Comparison of ENCODE assay signal across 14 cellular contexts in genomic region chr9:127768666-127769065, GRCh38. TPM values are rescaled to one million over a fixed set of nuclear protein-coding genes. Genes with fewer than 3 reads are reported as not detected.
DNase-seq lines count a peak whose midpoint lies in the region; ATAC-seq and TF ChIP-seq lines count a peak whose summit lies in the region.
"Had no signal": no experiment of that assay in that cellular context is flagged by ENCODE, and none has a peak within 500 bp of the region (broad histone marks: within the 10 kb centered on the region; RNA-seq: fewer than 3 reads in every experiment).

No MANE protein-coding gene starts in this region.

- no peaks in the 10 kb centered on the region for H3K9me3 ChIP-seq in vagina

- intact Hi-C loops in vagina (cut with DNase I): no loop called here

- peaks cover 76% of the 10 kb centered on the region for H3K4me1 Mint-ChIP-seq in stimulated activated naive CD8-positive, alpha-beta T cell treated with anti-CD3 and anti-CD28 coated beads, Interleukin-15, Interleukin-2, amounts not matched to agents 100 ng/mL and 50 ng/mL, for 24 hours (ENCODE audit: low read depth)
- H3K4me1 Mint-ChIP-seq in natural killer cell treated with Interleukin-12 subunit alpha and Interleukin-12 subunit beta and Interleukin-15 and Interleukin-18, amount 100 ng/mL, for 72 hours (ENCODE audit: low read depth in 2 of 2): peaks cover 59 to 64% of the 10 kb centered on the region in 2 donors

- peak overlapping the region; percentile 56 for H3K27ac Mint-ChIP-seq in stimulated activated naive CD8-positive, alpha-beta T cell treated with anti-CD3 and anti-CD28 coated beads, Interleukin-15, Interleukin-2, amounts not matched to agents 100 ng/mL and 50 ng/mL, for 24 hours
- peak overlapping the region; percentile 96 to 99 for H3K27ac Mint-ChIP-seq in natural killer cell treated with Interleukin-12 subunit alpha and Interleukin-12 subunit beta and Interleukin-15 and Interleukin-18, amount 100 ng/mL, for 72 hours

- H3K27me3 Mint-ChIP-seq in stimulated activated naive CD8-positive, alpha-beta T cell treated with anti-CD3 and anti-CD28 coated beads, Interleukin-15, Interleukin-2, amounts not matched to agents 100 ng/mL and 50 ng/mL, for 24 hours: no peaks in the 10 kb centered on the region
- no peaks in the 10 kb centered on the region for H3K27me3 Mint-ChIP-seq in natural killer cell treated with Interleukin-12 subunit alpha and Interleukin-12 subunit beta and Interleukin-15 and Interleukin-18, amount 100 ng/mL, for 72 hours

- H3K27ac ChIP-seq in cingulate gyrus (ENCODE audit: low read depth, low read length) (peak overlapping the region; percentile 47), vagina (peak overlapping the region; percentile 46)
- H3K27ac ChIP-seq: C4-2B had no signal

- no peak for ATAC-seq in stimulated activated naive CD8-positive, alpha-beta T cell treated with anti-CD3 and anti-CD28 coated beads, Interleukin-15, Interleukin-2, amounts not matched to agents 100 U/mL and 50 U/mL, for 24 hours
- no peak for ATAC-seq in natural killer cell treated with Interleukin-12 subunit alpha and Interleukin-12 subunit beta and Interleukin-15 and Interleukin-18, amount 100 ng/mL, for 72 hours
- ATAC-seq in HG03565 (IDR thresholded peaks at IDR 0.05; ENCODE audit: unreplicated experiment): no peak
- no peak for ATAC-seq in omental fat pad (ENCODE audit: low FRiP score)

- no peaks in the 10 kb centered on the region for H3K27me3 ChIP-seq in vagina

- H3K4me1 ChIP-seq in vagina: peaks cover 29% of the 10 kb centered on the region

- no peaks in the 10 kb centered on the region for H3K9me3 Mint-ChIP-seq in stimulated activated naive CD8-positive, alpha-beta T cell treated with anti-CD3 and anti-CD28 coated beads, Interleukin-15, Interleukin-2, amounts not matched to agents 100 ng/mL and 50 ng/mL, for 24 hours
- no peaks in the 10 kb centered on the region for H3K9me3 Mint-ChIP-seq in natural killer cell treated with Interleukin-12 subunit alpha and Interleukin-12 subunit beta and Interleukin-15 and Interleukin-18, amount 100 ng/mL, for 72 hours

- H3K4me3 Mint-ChIP-seq in stimulated activated naive CD8-positive, alpha-beta T cell treated with anti-CD3 and anti-CD28 coated beads, Interleukin-15, Interleukin-2, amounts not matched to agents 100 ng/mL and 50 ng/mL, for 24 hours: no peak overlapping the region
- H3K4me3 Mint-ChIP-seq in natural killer cell treated with Interleukin-12 subunit alpha and Interleukin-12 subunit beta and Interleukin-15 and Interleukin-18, amount 100 ng/mL, for 72 hours: peak overlapping the region; percentile 84

- no peak for TF ChIP-seq POLR2A in vagina (IDR thresholded peaks at IDR 0.05)

- no peak for TF ChIP-seq CTCF in vagina (IDR thresholded peaks at IDR 0.05)
- TF ChIP-seq CTCF in omental fat pad (IDR thresholded peaks at IDR 0.05): no peak

- no peaks in the 10 kb centered on the region for H3K36me3 ChIP-seq in vagina

- no peak overlapping the region for H3K4me3 ChIP-seq in vagina

- H3K36me3 Mint-ChIP-seq in stimulated activated naive CD8-positive, alpha-beta T cell treated with anti-CD3 and anti-CD28 coated beads, Interleukin-15, Interleukin-2, amounts not matched to agents 100 ng/mL and 50 ng/mL, for 24 hours (ENCODE audit: low read depth): peaks cover 32% of the 10 kb centered on the region
- H3K36me3 Mint-ChIP-seq in natural killer cell treated with Interleukin-12 subunit alpha and Interleukin-12 subunit beta and Interleukin-15 and Interleukin-18, amount 100 ng/mL, for 72 hours: peaks cover 10% of the 10 kb centered on the region

- DNase-seq in stimulated activated naive CD8-positive, alpha-beta T cell treated with anti-CD3 and anti-CD28 coated beads, Interleukin-15, Interleukin-2, amounts not matched to agents 100 U/mL and 50 U/mL, for 24 hours: no peak
- no peak for DNase-seq in natural killer cell treated with Interleukin-12 subunit alpha and Interleukin-12 subunit beta and Interleukin-15 and Interleukin-18, amount 100 ng/mL, for 72 hours (ENCODE audit: low spot score)
- DNase-seq in vagina (ENCODE audit: extremely low spot score in 2 of 2) (no peak), omental fat pad (ENCODE audit: low spot score) (no peak)
- DNase-seq in effector CD4-positive, alpha-beta T cell: no peak
- DNase-seq: Kasumi-1, NCI-H446 treated with DMSO at 0.1 percent for 48 hours, SHP77 had no signal

RNA-seq across cellular contexts. Expression of gene SH2D3C, which starts 9.8 kb away (rescaled TPM):
- total RNA-seq in natural killer cell treated with Interleukin-12 subunit alpha and Interleukin-12 subunit beta and Interleukin-15 and Interleukin-18, amount 100 ng/mL, for 72 hours: 10 to 100 TPM; 23.9 to 29.1 TPM
- total RNA-seq in vagina: 19.6 TPM
- 10 to 100 TPM in 3 of 4 donors, 1 to 10 TPM in 1; 7.1 to 33.6 (median 17.2) TPM for total RNA-seq in omental fat pad

RNA-seq across cellular contexts. Expression of gene CDK9, which starts 17.2 kb away (rescaled TPM):
- 100 to 1,000 TPM; 119 to 132 TPM for total RNA-seq in natural killer cell treated with Interleukin-12 subunit alpha and Interleukin-12 subunit beta and Interleukin-15 and Interleukin-18, amount 100 ng/mL, for 72 hours
- 66.3 TPM for total RNA-seq in vagina
- total RNA-seq in omental fat pad: 100 to 1,000 TPM in 1 of 4 donors, 10 to 100 TPM in 3; 69.8 to 117 (median 85.8) TPM

RNA-seq across cellular contexts. Expression of gene TOR2A, which starts 33.6 kb away (rescaled TPM):
- 10 to 100 TPM; 20.4 to 31.9 TPM for total RNA-seq in natural killer cell treated with Interleukin-12 subunit alpha and Interleukin-12 subunit beta and Interleukin-15 and Interleukin-18, amount 100 ng/mL, for 72 hours
- total RNA-seq in vagina (12.3 TPM), omental fat pad (10 to 100 TPM in 2 of 4 donors, 1 to 10 TPM in 2; 6.2 to 15.8 (median 11.0) TPM)

RNA-seq across cellular contexts. Expression of gene FPGS, which starts 34.0 kb away (rescaled TPM):
- total RNA-seq in natural killer cell treated with Interleukin-12 subunit alpha and Interleukin-12 subunit beta and Interleukin-15 and Interleukin-18, amount 100 ng/mL, for 72 hours: 100 to 1,000 TPM in 1 of 2 donors, 10 to 100 TPM in 1; 96.0 to 150 TPM
- 99.7 TPM for total RNA-seq in vagina
- 100 to 1,000 TPM in 2 of 4 donors, 10 to 100 TPM in 2; 87.1 to 167 (median 99.5) TPM for total RNA-seq in omental fat pad

RNA-seq across cellular contexts. Expression of gene TTC16, which starts 52.8 kb away (rescaled TPM):
- total RNA-seq in natural killer cell treated with Interleukin-12 subunit alpha and Interleukin-12 subunit beta and Interleukin-15 and Interleukin-18, amount 100 ng/mL, for 72 hours: 1 to 10 TPM; 3.8 to 8.1 TPM
- total RNA-seq in vagina: 0.25 TPM
- total RNA-seq in omental fat pad: under 1 TPM in 1 of 4 donors, not detected in 3; 0.28 TPM
- total RNA-seq: fibroblast of villous mesenchyme, H4 had no signal
